1 cellular context compared by ENCODE assay signal in genomic region chr22:41976961-41977566, GRCh38.
TF ChIP-seq lines count a peak whose summit lies in the region.

No MANE protein-coding gene starts in this region.

TF ChIP-seq in HEK293, 187 proteins besides CTCF, POLR2A, EP300 and RAD21 (continued from another document):
- TF ChIP-seq PRDM2 (tag by site-specific recombination; IDR thresholded peaks at IDR 0.05; ENCODE audit: borderline replicate concordance) (0 out of 2 replicates have a peak, but pooled peaks have one; percentile 21), EGR2 (tag by site-specific recombination; IDR thresholded peaks at IDR 0.05; ENCODE audit: low read depth) (peak; percentile 46; the same call in 1 of the 2 replicates), ZNF776 (tag by site-specific recombination; IDR thresholded peaks at IDR 0.05; ENCODE audit: borderline replicate concordance) (no peak), ZNF138 (tag by site-specific recombination; IDR thresholded peaks at IDR 0.05; ENCODE audit: borderline replicate concordance) (no peak), ZXDB (tag by site-specific recombination; IDR thresholded peaks at IDR 0.05) (peak; percentile 30), ZBTB48 (tag by site-specific recombination; IDR thresholded peaks at IDR 0.05) (peak; percentile 54; the same call in 1 of the 2 replicates), ZBTB26 (tag by site-specific recombination; optimal IDR thresholded peaks at IDR 0.05) (peak; percentile 46), ZBTB49 (tag by site-specific recombination; IDR thresholded peaks at IDR 0.05; ENCODE audit: low read depth) (no peak), KLF1 (tag by site-specific recombination; IDR thresholded peaks at IDR 0.05) (0 out of 2 replicates have a peak, but pooled peaks have one; percentile 22), ZSCAN4 (tag by site-specific recombination; IDR thresholded peaks at IDR 0.05) (0 out of 2 replicates have a peak, but pooled peaks have one; percentile 24), ZFHX2 (tag by site-specific recombination; conservative IDR thresholded peaks at IDR 0.05) (peak; percentile 68), GLIS2 (tag by site-specific recombination; IDR thresholded peaks at IDR 0.05) (peak; percentile 70), ZNF335 (tag by site-specific recombination; conservative IDR thresholded peaks at IDR 0.05) (peak; percentile 21), ZNF777 (tag by site-specific recombination; IDR thresholded peaks at IDR 0.05; ENCODE audit: borderline replicate concordance) (peak; percentile 37; the same call in 1 of the 2 replicates), KLF17 (tag by site-specific recombination; IDR thresholded peaks at IDR 0.05) (peak; percentile 30; the same call in 1 of the 2 replicates)
